Comparison of ENCODE assay signal across 18 cellular contexts in the genomic region with DNA sequence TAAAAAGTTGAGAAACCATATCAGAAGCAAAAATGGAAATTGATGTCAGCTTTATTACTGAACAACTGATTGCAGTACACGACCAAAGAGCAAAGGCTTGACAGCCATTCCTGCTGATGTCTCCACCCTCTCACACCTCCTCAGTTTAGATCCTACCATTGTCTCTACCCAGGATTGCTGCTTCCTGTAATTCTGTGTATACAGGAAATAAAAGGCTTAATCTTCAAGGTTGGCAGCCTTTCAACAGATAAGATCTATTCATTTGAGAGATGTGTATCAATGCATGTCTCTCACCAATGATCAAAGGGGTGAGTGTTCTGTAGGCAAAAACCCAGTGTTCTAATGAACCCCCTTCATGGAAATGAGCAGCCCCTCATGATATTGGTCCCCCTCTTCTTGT. TPM values are rescaled to one million over a fixed set of nuclear protein-coding genes. Genes with fewer than 3 reads are reported as not detected.
DNase-seq lines count a peak whose midpoint lies in the region; TF ChIP-seq lines count a peak whose summit lies in the region.
"Had no signal": no experiment of that assay in that cellular context is flagged by ENCODE, and none has a peak within 500 bp of the region (broad histone marks: within the 10 kb centered on the region; RNA-seq: fewer than 3 reads in every experiment).

No MANE protein-coding gene starts in this region.

- DNase-seq in DMS153 (lab: John Stamatoyannopoulos, UW) = peak; percentile 48
- peak; percentile 73 for DNase-seq in DMS53 treated with DMSO at 0.1 percent for 48 hours (lab: John Stamatoyannopoulos, UW; ENCODE audit: unreplicated experiment)
- DNase-seq in colonic mucosa = peak; percentile 21
- peak; percentile 17 for DNase-seq in pulmonary artery endothelial cell (ENCODE audit: low read depth, low spot score)
- no peak for DNase-seq in activated CD4-positive, alpha-beta T cell treated with anti-CD3 and anti-CD28 coated beads for 48 hours
- no peak for DNase-seq in NCI-H226
- DNase-seq in OCI-M2 (lab: John Stamatoyannopoulos, UW; ENCODE audit: unreplicated experiment) = no peak
- DNase-seq: CD4-positive, CD25-positive, alpha-beta regulatory T cell; Kasumi-1; NCI-H187 treated with DMSO at 0.1 percent for 48 hours; NCI-H2107; NCI-H2227 treated with DMSO at 0.1 percent for 48 hours; NCI-H524 treated with DMSO at 0.1 percent for 48 hours; PC-3; Right ventricle myocardium superior had no signal

- H3K4me3 ChIP-seq in colonic mucosa = no peak overlapping the region

- H3K9me3 ChIP-seq in colonic mucosa = no peaks in the 10 kb centered on the region

- TF ChIP-seq CTCF in colonic mucosa (IDR thresholded peaks at IDR 0.05) = no peak

- no peaks in the 10 kb centered on the region for H3K36me3 ChIP-seq in colonic mucosa

- no peaks in the 10 kb centered on the region for H3K4me1 ChIP-seq in colonic mucosa

- H3K9ac ChIP-seq in colonic mucosa (ENCODE audit: low read depth in 2 of 2, low read length in 2 of 2) = no peak overlapping the region

- intact Hi-C loops in colonic mucosa (cut with DNase I) = no loop called here

- no peaks in the 10 kb centered on the region for H3K27me3 ChIP-seq in colonic mucosa

- no peak overlapping the region for H3K27ac ChIP-seq in colonic mucosa

RNA-seq across cellular contexts. Expression of gene SLCO1C1, which starts 27.0 kb away (rescaled TPM):
- total RNA-seq in colonic mucosa (under 1 TPM; 0.35 to 0.37 TPM), pulmonary artery endothelial cell (0.39 and 0.53 TPM in 2 replicates)
- total RNA-seq: CD4-positive, CD25-positive, alpha-beta regulatory T cell; Daoy; MCF 10A; PC-3; RPMI7951 had no signal

Comparison
In these comparisons a context has a peak if more than half of its experiments do, and no peak if none do; other contexts are left out.
1. DNase-seq: peak in DMS153 (single experiment), DMS53 treated with DMSO at 0.1 percent for 48 hours (single experiment), colonic mucosa (single experiment) and pulmonary artery endothelial cell (single experiment); none in activated CD4-positive, alpha-beta T cell treated with anti-CD3 and anti-CD28 coated beads for 48 hours (single experiment), NCI-H226 (single experiment) and OCI-M2 (single experiment).